ENCODE assay signal across 17 cellular contexts in genomic region chr5:132071338-132071707, GRCh38. TPM values are rescaled to one million over a fixed set of nuclear protein-coding genes. Genes with fewer than 3 reads are reported as not detected.
DNase-seq lines count a peak whose midpoint lies in the region; ATAC-seq and TF ChIP-seq lines count a peak whose summit lies in the region.
"Had no signal": no experiment of that assay in that cellular context is flagged by ENCODE, and none has a peak within 500 bp of the region (broad histone marks: within the 10 kb centered on the region; RNA-seq: fewer than 3 reads in every experiment).

No MANE protein-coding gene starts in this region.

- DNase-seq in T-helper 1 cell = no peak
- no peak for DNase-seq in activated CD8-positive, alpha-beta T cell treated with anti-CD3 and anti-CD28 coated beads, Interleukin-2, amount 10 ng/mL, durations not matched to agents 7 days and 5 days
- DNase-seq in mesenchymal stem cell = no peak
- no peak for DNase-seq in esophagus squamous epithelium (lab: John Stamatoyannopoulos, UW)
- DNase-seq: H7, NCI-H1436 treated with DMSO at 0.1 percent for 48 hours, NCI-H2081, NCI-H524, SHP77 treated with DMSO at 0.1 percent for 48 hours had no signal

- H3K9me3 Mint-ChIP-seq in T-helper 1 cell treated with Interleukin-12 subunit alpha and Interleukin-12 subunit beta and Interleukin-4 antibody, amounts not matched to agents 30 μg/mL and 1 μg/mL, for 36 hours = no peaks in the 10 kb centered on the region
- no peaks in the 10 kb centered on the region for H3K9me3 Mint-ChIP-seq in activated CD8-positive, alpha-beta T cell treated with anti-CD3 and anti-CD28 coated beads, Interleukin-2, amount 10 ng/mL, durations not matched to agents 7 days and 5 days (ENCODE audit: insufficient read depth)
- H3K9me3 Mint-ChIP-seq: IgD-negative memory B cell had no signal

- H3K9ac ChIP-seq in BLaER1 = no peak overlapping the region
- no peak overlapping the region for H3K9ac ChIP-seq in mesenchymal stem cell (ENCODE audit: low read length)

- H3K18ac ChIP-seq in mesenchymal stem cell (ENCODE audit: low read depth in 1 of 2, low read length in 2 of 2) = no peak overlapping the region

- no peaks in the 10 kb centered on the region for H3K36me3 ChIP-seq in BLaER1
- no peaks in the 10 kb centered on the region for H3K36me3 ChIP-seq in mesenchymal stem cell (ENCODE audit: control insufficient read depth in 1 of 2, insufficient read depth in 2 of 2, low read depth in 1 of 2, low read length in 2 of 2)
- no peaks in the 10 kb centered on the region for H3K36me3 ChIP-seq in esophagus squamous epithelium

- no peak overlapping the region for H3K4me3 Mint-ChIP-seq in T-helper 1 cell treated with Interleukin-12 subunit alpha and Interleukin-12 subunit beta and Interleukin-4 antibody, amounts not matched to agents 30 μg/mL and 1 μg/mL, for 36 hours
- no peak overlapping the region for H3K4me3 Mint-ChIP-seq in activated CD8-positive, alpha-beta T cell treated with anti-CD3 and anti-CD28 coated beads, Interleukin-2, amount 10 ng/mL, durations not matched to agents 7 days and 5 days

- no peak overlapping the region for H4K8ac ChIP-seq in mesenchymal stem cell (ENCODE audit: low read length)

- H4K20me1 ChIP-seq in BLaER1 = no peaks in the 10 kb centered on the region

- H2AFZ ChIP-seq in mesenchymal stem cell (ENCODE audit: low read depth, low read length) = no peak overlapping the region

- H3K4me1 ChIP-seq in BLaER1 (peaks cover 69% of the 10 kb centered on the region), mesenchymal stem cell (ENCODE audit: control insufficient read depth, insufficient read depth, low read depth, low read length) (peaks cover 19% of the 10 kb centered on the region), esophagus squamous epithelium (peaks cover 0 to 20% (median 11%) of the 10 kb centered on the region in 3 donors)

- no peak overlapping the region for H2BK5ac ChIP-seq in mesenchymal stem cell (ENCODE audit: low read depth, low read length, poor library complexity, severe bottlenecking)

- H4K91ac ChIP-seq in mesenchymal stem cell (ENCODE audit: low read length) = no peak overlapping the region

- H2BK15ac ChIP-seq in mesenchymal stem cell (ENCODE audit: low read depth, poor library complexity, severe bottlenecking) = peak overlapping the region; percentile 71

- H3K27ac ChIP-seq in BLaER1 (no peak overlapping the region), mesenchymal stem cell (ENCODE audit: low read length, poor library complexity, severe bottlenecking) (no peak overlapping the region), esophagus squamous epithelium (no peak overlapping the region)
- H3K27ac ChIP-seq: 22Rv1 had no signal

- H3K27me3 ChIP-seq in BLaER1 (no peaks in the 10 kb centered on the region; the same call in 1 of the 2 replicates), mesenchymal stem cell (ENCODE audit: control insufficient read depth in 1 of 2, insufficient read depth in 1 of 2, low read length in 2 of 2) (no peaks in the 10 kb centered on the region), esophagus squamous epithelium (no peaks in the 10 kb centered on the region)

- H3K14ac ChIP-seq in mesenchymal stem cell (ENCODE audit: low read length in 2 of 2) = no peak overlapping the region

- intact Hi-C loops in esophagus squamous epithelium (cut with DNase I) = no loop called here

- H3K4ac ChIP-seq in mesenchymal stem cell (ENCODE audit: low read depth in 1 of 2, low read length in 2 of 2) = no peak overlapping the region

- H3K23ac ChIP-seq in mesenchymal stem cell (ENCODE audit: low read length in 2 of 2) = no peak overlapping the region

- H2AK5ac ChIP-seq in mesenchymal stem cell (ENCODE audit: low read length, severe bottlenecking) = no peak overlapping the region

- TF ChIP-seq POLR2A in esophagus squamous epithelium (IDR thresholded peaks at IDR 0.05) = no peak

- no peaks in the 10 kb centered on the region for H3K79me1 ChIP-seq in mesenchymal stem cell (replicated peaks; ENCODE audit: low read length, poor library complexity, severe bottlenecking)

- no peak overlapping the region for H2BK120ac ChIP-seq in mesenchymal stem cell (ENCODE audit: low read depth, low read length)

- no peak for ATAC-seq in activated CD8-positive, alpha-beta T cell treated with anti-CD3 and anti-CD28 coated beads, Interleukin-2, amount 10 ng/mL, durations not matched to agents 7 days and 5 days
- ATAC-seq in HG02588 (IDR thresholded peaks at IDR 0.05; ENCODE audit: unreplicated experiment) (no peak), HG02642 (IDR thresholded peaks at IDR 0.05; ENCODE audit: poor library complexity, unreplicated experiment) (no peak)

- no peak for TF ChIP-seq CTCF in esophagus squamous epithelium (IDR thresholded peaks at IDR 0.05)

- peak overlapping the region; percentile 74 for H3K27ac Mint-ChIP-seq in T-helper 1 cell treated with Interleukin-12 subunit alpha and Interleukin-12 subunit beta and Interleukin-4 antibody, amounts not matched to agents 30 μg/mL and 1 μg/mL, for 36 hours
- peak overlapping the region; percentile 69 for H3K27ac Mint-ChIP-seq in activated CD8-positive, alpha-beta T cell treated with anti-CD3 and anti-CD28 coated beads, Interleukin-2, amount 10 ng/mL, durations not matched to agents 7 days and 5 days
- H3K27ac Mint-ChIP-seq: IgD-negative memory B cell had no signal

- 87% methylated on average over 2 of the region's 2 CpGs for WGBS in mesenchymal stem cell
- 69 to 89% methylated on average over 2 of the region's 2 CpGs for WGBS in esophagus squamous epithelium, 2 donors

- POLR2A ChIA-PET in activated CD8-positive, alpha-beta T cell treated with anti-CD3 and anti-CD28 coated beads, Interleukin-2, amount 10 ng/mL, durations not matched to agents 7 days and 5 days (lab: Charles Lee) = no interaction called here

- H3K4me2 ChIP-seq in BLaER1 (peak overlapping the region; percentile 82), mesenchymal stem cell (ENCODE audit: low read length, poor library complexity, severe bottlenecking) (no peak overlapping the region)

- H3K4me1 Mint-ChIP-seq in T-helper 1 cell treated with Interleukin-12 subunit alpha and Interleukin-12 subunit beta and Interleukin-4 antibody, amounts not matched to agents 30 μg/mL and 1 μg/mL, for 36 hours (ENCODE audit: low read depth) = peaks cover 52% of the 10 kb centered on the region
- peaks cover 63% of the 10 kb centered on the region for H3K4me1 Mint-ChIP-seq in activated CD8-positive, alpha-beta T cell treated with anti-CD3 and anti-CD28 coated beads, Interleukin-2, amount 10 ng/mL, durations not matched to agents 7 days and 5 days (ENCODE audit: low read depth)

- H2BK12ac ChIP-seq in mesenchymal stem cell (ENCODE audit: low read length in 2 of 2) = no peak overlapping the region

- peaks cover 8% of the 10 kb centered on the region for H3K36me3 Mint-ChIP-seq in T-helper 1 cell treated with Interleukin-12 subunit alpha and Interleukin-12 subunit beta and Interleukin-4 antibody, amounts not matched to agents 30 μg/mL and 1 μg/mL, for 36 hours (ENCODE audit: low read depth)
- H3K36me3 Mint-ChIP-seq in activated CD8-positive, alpha-beta T cell treated with anti-CD3 and anti-CD28 coated beads, Interleukin-2, amount 10 ng/mL, durations not matched to agents 7 days and 5 days (ENCODE audit: low read depth) = no peaks in the 10 kb centered on the region
- H3K36me3 Mint-ChIP-seq: IgD-negative memory B cell had no signal

- H3K27me3 Mint-ChIP-seq in T-helper 1 cell treated with Interleukin-12 subunit alpha and Interleukin-12 subunit beta and Interleukin-4 antibody, amounts not matched to agents 30 μg/mL and 1 μg/mL, for 36 hours (ENCODE audit: low read depth) = no peaks in the 10 kb centered on the region
- no peaks in the 10 kb centered on the region for H3K27me3 Mint-ChIP-seq in activated CD8-positive, alpha-beta T cell treated with anti-CD3 and anti-CD28 coated beads, Interleukin-2, amount 10 ng/mL, durations not matched to agents 7 days and 5 days (ENCODE audit: low read depth)
- H3K27me3 Mint-ChIP-seq: IgD-negative memory B cell had no signal

- CTCF ChIA-PET in activated CD8-positive, alpha-beta T cell treated with anti-CD3 and anti-CD28 coated beads, Interleukin-2, amount 10 ng/mL, durations not matched to agents 7 days and 5 days (lab: Charles Lee) = interaction anchor here (1.3 to 1.5 kb wide), 2 partner anchors 8 to 27 kb away, joined by 4 to 7 read pairs; no protein-coding TSS in a partner anchor

- H3K4me3 ChIP-seq in BLaER1 (no peak overlapping the region), mesenchymal stem cell (ENCODE audit: insufficient read depth in 1 of 2, low read depth in 1 of 2, low read length in 2 of 2) (no peak overlapping the region), esophagus squamous epithelium (no peak overlapping the region)

- H3K9me3 ChIP-seq in BLaER1 (no peaks in the 10 kb centered on the region), mesenchymal stem cell (ENCODE audit: control insufficient read depth, low read length) (no peaks in the 10 kb centered on the region), esophagus squamous epithelium (no peaks in the 10 kb centered on the region)

RNA-seq across cellular contexts. Expression of gene CSF2, which starts 2.3 kb away (rescaled TPM):
- under 1 TPM; 0.55 to 0.61 TPM for total RNA-seq in activated CD8-positive, alpha-beta T cell treated with anti-CD3 and anti-CD28 coated beads, Interleukin-2, amount 10 ng/mL, durations not matched to agents 7 days and 5 days
- polyA plus RNA-seq in mesenchymal stem cell (2013, experiment 1 of 2) = not detected
- polyA plus RNA-seq in mesenchymal stem cell (2013, experiment 2 of 2) = not detected
- not detected for total RNA-seq in esophagus squamous epithelium
- total RNA-seq: H7 had no signal
- polyA plus RNA-seq: BJ, IgD-negative memory B cell had no signal

RNA-seq across cellular contexts. Expression of gene IL3, which starts 10.9 kb away (rescaled TPM):
- not detected for total RNA-seq in activated CD8-positive, alpha-beta T cell treated with anti-CD3 and anti-CD28 coated beads, Interleukin-2, amount 10 ng/mL, durations not matched to agents 7 days and 5 days
- polyA plus RNA-seq in mesenchymal stem cell (2013, experiment 1 of 2) = not detected
- polyA plus RNA-seq in mesenchymal stem cell (2013, experiment 2 of 2) = not detected
- total RNA-seq in esophagus squamous epithelium = not detected
- total RNA-seq: H7, HT-29 had no signal
- polyA plus RNA-seq: BJ, IgD-negative memory B cell had no signal

RNA-seq across cellular contexts. Expression of gene ACSL6, which starts 59.9 kb away (rescaled TPM):
- 10 to 100 TPM; 20.8 to 21.5 TPM for total RNA-seq in activated CD8-positive, alpha-beta T cell treated with anti-CD3 and anti-CD28 coated beads, Interleukin-2, amount 10 ng/mL, durations not matched to agents 7 days and 5 days
- polyA plus RNA-seq in mesenchymal stem cell (2013, experiment 1 of 2) = 0.03 TPM
- not detected for polyA plus RNA-seq in mesenchymal stem cell (2013, experiment 2 of 2)
- 1 to 10 TPM in 3 of 4 donors, under 1 TPM in 1; 0.04 to 3.2 (median 1.1) TPM for total RNA-seq in esophagus squamous epithelium
- total RNA-seq: HT-29 had no signal
- polyA plus RNA-seq: BJ had no signal

Comparison
In these comparisons a context has a peak if more than half of its experiments do, and no peak if none do; other contexts are left out.
1. RNA of gene ACSL6, which starts 59.9 kb away (total RNA-seq): 20.8 to 21.5 TPM in activated CD8-positive, alpha-beta T cell treated with anti-CD3 and anti-CD28 coated beads, Interleukin-2, amount 10 ng/mL, durations not matched to agents 7 days and 5 days; 0.04 to 3.2 TPM in esophagus squamous epithelium; every median in the first group is over 4 times any median in the second.